17 cellular contexts compared by ENCODE assay signal in genomic region chr9:133727876-133728441, GRCh38. TPM values are rescaled to one million over a fixed set of nuclear protein-coding genes. Genes with fewer than 3 reads are reported as not detected.
DNase-seq lines count a peak whose midpoint lies in the region; ATAC-seq, FAIRE-seq and TF ChIP-seq lines count a peak whose summit lies in the region.
"Had no signal": no experiment of that assay in that cellular context is flagged by ENCODE, and none has a peak within 500 bp of the region (broad histone marks: within the 10 kb centered on the region; RNA-seq: fewer than 3 reads in every experiment).

No MANE protein-coding gene starts in this region.

- H3K27ac ChIP-seq in A549 (no peak overlapping the region), transverse colon (no peak overlapping the region)
- H3K27ac ChIP-seq: SJSA1, thoracic aorta had no signal

- intact Hi-C loops in transverse colon (cut with DNase I; ENCODE audit: low total_unique reads), result loop anchor here (1.0 to 5.0 kb wide), 2 partner anchors 28 to 196 kb away; partner anchors contain the start of gene ADAMTSL2

- no peak overlapping the region for H3K4me3 ChIP-seq in A549
- H3K4me3 ChIP-seq in GM12864 (ENCODE audit: low read depth, low read length), result no peak overlapping the region
- no peak overlapping the region for H3K4me3 ChIP-seq in transverse colon
- H3K4me3 ChIP-seq: SJSA1, thoracic aorta had no signal

- FAIRE-seq in A549 (lab: Jason Lieb, UNC), result no peak
- no peak for FAIRE-seq in RCC 7860 (lab: Jason Lieb, UNC)

- in situ Hi-C loops in transverse colon (cut with MboI; ENCODE audit: low pct_ligation_motif_present in 1 of 4, low pct_unique_long_range_greater_than_20kb in 1 of 4, low sequenced_read_pairs in 3 of 4) (loop anchor here in 1 of 4 donors (10.0 kb wide), 1 partner anchor 193 kb away; the partner anchor contains the start of gene ADAMTSL2), G401 (cut with HindIII; ENCODE audit: low sequenced_read_pairs) (no loop called here)

- H3K27me3 Mint-ChIP-seq in chondrocyte (ENCODE audit: low read depth), result peaks cover 46% of the 10 kb centered on the region
- H3K27me3 Mint-ChIP-seq: dendritic cell treated with granulocyte-macrophage colony-stimulating factor and Interleukin-4, amounts not matched to agents 40 ng/mL and 50 ng/mL, for 4 days had no signal

- H3K36me3 Mint-ChIP-seq in chondrocyte (ENCODE audit: low read depth), result no peaks in the 10 kb centered on the region

- no peaks in the 10 kb centered on the region for H3K27me3 ChIP-seq in transverse colon

- 15% methylated on average over 6 of the region's 18 CpGs for WGBS in A549 (ENCODE audit: missing lambda C conversion rate)
- 87% methylated on average over 17 of the region's 18 CpGs; no CpG with 5 or more reads in 1 of the 2 donors for WGBS in transverse colon (ENCODE audit: low coverage in 1 of 2), 2 donors

- H3K9me3 ChIP-seq in A549 (no peaks in the 10 kb centered on the region), transverse colon (no peaks in the 10 kb centered on the region)
- H3K9me3 ChIP-seq: SJSA1, thoracic aorta had no signal

- CTCF ChIA-PET in A549 (lab: Yijun Ruan, JAX), result interaction anchor here (0.8 to 8.2 kb wide), 13 partner anchors 9 to 398 kb away, joined by 3 to 72 read pairs (median 4); partner anchors contain the start of genes ADAMTSL2 and SARDH

- TF ChIP-seq RAD21 in A549 (conservative IDR thresholded peaks at IDR 0.05 in 1 of 2, IDR thresholded peaks at IDR 0.05 in 1 of 2), result no peak

- H3K27ac Mint-ChIP-seq in chondrocyte (ENCODE audit: unreplicated experiment), result no peak overlapping the region
- H3K27ac Mint-ChIP-seq: activated B cell treated with CpG ODN at 0.5 μM for 24 hours; activated T-helper 2 cell treated with anti-CD3 and anti-CD28 coated beads, Interferon-gamma antibody, Interleukin-2, Interleukin-4, amounts not matched to agents 10 μg/mL and 5 μg/mL and 100 μg/mL, durations not matched to agents 14 hours and 24 hours and 36 hours; dendritic cell treated with granulocyte-macrophage colony-stimulating factor and Interleukin-4, amounts not matched to agents 40 ng/mL and 50 ng/mL, for 4 days; nephron had no signal

- no peak overlapping the region for H3K4me2 ChIP-seq in A549

- TF ChIP-seq EP300 in A549 (IDR thresholded peaks at IDR 0.05) (no peak), transverse colon (IDR thresholded peaks at IDR 0.05; ENCODE audit: low read depth) (no peak)

- H3K4me3 Mint-ChIP-seq in chondrocyte (ENCODE audit: unreplicated experiment), result no peak overlapping the region
- H3K4me3 Mint-ChIP-seq: activated B cell treated with CpG ODN at 0.5 μM for 24 hours; dendritic cell treated with granulocyte-macrophage colony-stimulating factor and Interleukin-4, amounts not matched to agents 40 ng/mL and 50 ng/mL, for 4 days; nephron had no signal

- TF ChIP-seq POLR2A in A549 (IDR thresholded peaks at IDR 0.05; ENCODE audit: low read length) (no peak), transverse colon (IDR thresholded peaks at IDR 0.05) (no peak)

- H3K4me1 ChIP-seq in A549 (no peaks in the 10 kb centered on the region), transverse colon (no peaks in the 10 kb centered on the region)
- H3K4me1 ChIP-seq: SJSA1 had no signal

- H3K4me1 Mint-ChIP-seq in chondrocyte (ENCODE audit: low read depth), result no peaks in the 10 kb centered on the region
- H3K4me1 Mint-ChIP-seq: nephron had no signal

- peak; percentile 16 to 56; a peak in 3 of 6 replicates for ATAC-seq in A549
- ATAC-seq in omental fat pad (ENCODE audit: low FRiP score), result no peak
- ATAC-seq in HG03280 (IDR thresholded peaks at IDR 0.05; ENCODE audit: unreplicated experiment), result no peak

- DNase-seq in A549 (ENCODE audit: low read depth in 1 of 2, low spot score in 1 of 2) (no peak), GM12864 (ENCODE audit: low read depth) (no peak), chondrocyte (ENCODE audit: low spot score) (peak; percentile 79), omental fat pad (ENCODE audit: low spot score) (peak; percentile 20), transverse colon (no peak), RCC 7860 (ENCODE audit: low spot score) (no peak), G401 (ENCODE audit: low spot score) (no peak)
- DNase-seq: activated B cell treated with CpG ODN at 0.5 μM for 24 hours, foreskin melanocyte, NCI-H526 treated with DMSO at 0.1 percent for 48 hours, OCI-M1 had no signal

- no peaks in the 10 kb centered on the region for H3K36me3 ChIP-seq in transverse colon
- H3K36me3 ChIP-seq: SJSA1, thoracic aorta had no signal

- POLR2A ChIA-PET in A549 (lab: Yijun Ruan, JAX), result no interaction called here

- H3K9me3 Mint-ChIP-seq in chondrocyte (ENCODE audit: low read depth), result no peaks in the 10 kb centered on the region
- H3K9me3 Mint-ChIP-seq: activated B cell treated with CpG ODN at 0.5 μM for 24 hours; activated T-helper 2 cell treated with anti-CD3 and anti-CD28 coated beads, Interferon-gamma antibody, Interleukin-2, Interleukin-4, amounts not matched to agents 10 μg/mL and 5 μg/mL and 100 μg/mL, durations not matched to agents 14 hours and 24 hours and 36 hours; dendritic cell treated with granulocyte-macrophage colony-stimulating factor and Interleukin-4, amounts not matched to agents 40 ng/mL and 50 ng/mL, for 4 days; nephron had no signal

- TF ChIP-seq CTCF in A549 (IDR thresholded peaks at IDR 0.05) (no peak), GM12864 (IDR thresholded peaks at IDR 0.05; ENCODE audit: low read depth, low read length, missing control alignments) (peak; percentile 13), chondrocyte (IDR thresholded peaks at IDR 0.05) (no peak), omental fat pad (IDR thresholded peaks at IDR 0.05) (no peak), transverse colon (IDR thresholded peaks at IDR 0.05) (no peak)

TF ChIP-seq in A549, 52 proteins besides CTCF, POLR2A, EP300 and RAD21:
- no peak for TF ChIP-seq CEBPB (IDR thresholded peaks at IDR 0.05)
- TF ChIP-seq MAX (IDR thresholded peaks at IDR 0.05), result no peak
- no peak for TF ChIP-seq NPAS2 (CRISPR knock-in tag; IDR thresholded peaks at IDR 0.05; ENCODE audit: borderline replicate concordance)
- TF ChIP-seq KDM5A (IDR thresholded peaks at IDR 0.05), result no peak
- TF ChIP-seq, protein P1, sequence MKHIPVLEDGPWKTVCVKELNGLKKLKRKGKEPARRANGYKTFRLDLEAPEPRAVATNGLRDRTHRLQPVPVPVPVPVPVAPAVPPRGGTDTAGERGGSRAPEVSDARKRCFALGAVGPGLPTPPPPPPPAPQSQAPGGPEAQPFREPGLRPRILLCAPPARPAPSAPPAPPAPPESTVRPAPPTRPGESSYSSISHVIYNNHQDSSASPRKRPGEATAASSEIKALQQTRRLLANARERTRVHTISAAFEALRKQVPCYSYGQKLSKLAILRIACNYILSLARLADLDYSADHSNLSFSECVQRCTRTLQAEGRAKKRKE (CRISPR knock-in tag; IDR thresholded peaks at IDR 0.05; ENCODE audit: low read depth), result no peak
- TF ChIP-seq, protein P2, sequence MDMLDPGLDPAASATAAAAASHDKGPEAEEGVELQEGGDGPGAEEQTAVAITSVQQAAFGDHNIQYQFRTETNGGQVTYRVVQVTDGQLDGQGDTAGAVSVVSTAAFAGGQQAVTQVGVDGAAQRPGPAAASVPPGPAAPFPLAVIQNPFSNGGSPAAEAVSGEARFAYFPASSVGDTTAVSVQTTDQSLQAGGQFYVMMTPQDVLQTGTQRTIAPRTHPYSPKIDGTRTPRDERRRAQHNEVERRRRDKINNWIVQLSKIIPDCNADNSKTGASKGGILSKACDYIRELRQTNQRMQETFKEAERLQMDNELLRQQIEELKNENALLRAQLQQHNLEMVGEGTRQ (IDR thresholded peaks at IDR 0.05), result no peak
- TF ChIP-seq, protein P3, sequence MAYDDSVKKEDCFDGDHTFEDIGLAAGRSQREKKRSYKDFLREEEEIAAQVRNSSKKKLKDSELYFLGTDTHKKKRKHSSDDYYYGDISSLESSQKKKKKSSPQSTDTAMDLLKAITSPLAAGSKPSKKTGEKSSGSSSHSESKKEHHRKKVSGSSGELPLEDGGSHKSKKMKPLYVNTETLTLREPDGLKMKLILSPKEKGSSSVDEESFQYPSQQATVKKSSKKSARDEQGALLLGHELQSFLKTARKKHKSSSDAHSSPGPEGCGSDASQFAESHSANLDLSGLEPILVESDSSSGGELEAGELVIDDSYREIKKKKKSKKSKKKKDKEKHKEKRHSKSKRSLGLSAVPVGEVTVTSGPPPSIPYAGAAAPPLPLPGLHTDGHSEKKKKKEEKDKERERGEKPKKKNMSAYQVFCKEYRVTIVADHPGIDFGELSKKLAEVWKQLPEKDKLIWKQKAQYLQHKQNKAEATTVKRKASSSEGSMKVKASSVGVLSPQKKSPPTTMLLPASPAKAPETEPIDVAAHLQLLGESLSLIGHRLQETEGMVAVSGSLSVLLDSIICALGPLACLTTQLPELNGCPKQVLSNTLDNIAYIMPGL (CRISPR knock-in tag; IDR thresholded peaks at IDR 0.05; ENCODE audit: borderline replicate concordance), result no peak

RNA-seq across cellular contexts. Expression of gene SARDH, which starts 10.2 kb away (rescaled TPM):
- polyA plus RNA-seq in A549 (2011; rRNA removed), result 0.08 and 0.09 TPM in 2 replicates
- polyA plus RNA-seq in A549 (2012; cell fraction: cytosol; rRNA removed), result 0.07 and 0.12 TPM in 2 replicates
- 0.12 and 0.19 TPM in 2 replicates for polyA plus RNA-seq in A549 (2012; cell fraction: nucleus; rRNA removed)
- 0.05 TPM in 1 of 3 replicates, not detected in the others for polyA plus RNA-seq in A549 (2017; fragmentation: RNase III; extraction: RNeasy Plus Mini Kit Qiagen cat#74134 plus additional on column Dnase treatment)
- 0.08 and 0.10 TPM in 2 replicates for polyA minus RNA-seq in A549 (2011; rRNA and poly(A)+ RNA removed)
- 0.74 to 1.2 TPM in 2 of 3 replicates, not detected in the other for total RNA-seq in chondrocyte
- total RNA-seq in omental fat pad, result 1 to 10 TPM in 3 of 4 donors, under 1 TPM in 1; 0.56 to 6.9 (median 1.8) TPM
- total RNA-seq in transverse colon, result 1 to 10 TPM in 1 of 4 donors, under 1 TPM in 2, not detected in 1; 0.68 to 1.1 (median 0.95) TPM
- total RNA-seq in G401 (2014; rRNA removed; shearing (Covaris generic)), result 13.2 and 17.3 TPM in 2 replicates
- total RNA-seq: activated B cell treated with CpG ODN at 0.5 μM for 24 hours had no signal

Comparison
In these comparisons a context has a peak if more than half of its experiments do, and no peak if none do; other contexts are left out.
1. ATAC-seq: peak in A549 (2 of 2); none in omental fat pad (single experiment) and HG03280 (single experiment).
2. DNase-seq: peak in chondrocyte (single experiment) and omental fat pad (single experiment); none in A549 (0 of 2), GM12864 (single experiment), transverse colon (single experiment), RCC 7860 (single experiment) and G401 (single experiment).